Comparison of ENCODE assay signal across 1 cellular context in the genomic region with DNA sequence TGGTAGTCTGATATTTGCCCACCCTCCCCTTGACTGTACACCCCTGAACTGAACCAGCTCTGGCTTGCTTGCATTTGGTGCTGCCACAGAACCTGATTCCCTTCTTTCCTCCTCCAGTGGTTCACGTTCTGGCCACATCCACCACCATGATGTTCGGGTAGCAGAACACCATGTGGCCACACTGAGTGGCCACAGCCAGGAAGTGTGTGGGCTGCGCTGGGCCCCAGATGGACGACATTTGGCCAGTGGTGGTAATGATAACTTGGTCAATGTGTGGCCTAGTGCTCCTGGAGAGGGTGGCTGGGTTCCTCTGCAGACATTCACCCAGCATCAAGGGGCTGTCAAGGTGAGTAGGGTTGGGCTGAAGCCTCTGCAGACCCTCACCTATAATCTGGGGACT.
TF ChIP-seq lines count a peak whose summit lies in the region.

No MANE protein-coding gene starts in this region.

TF ChIP-seq in H1, 55 proteins besides CTCF, POLR2A, EP300 and RAD21:
- TF ChIP-seq, protein P1, sequence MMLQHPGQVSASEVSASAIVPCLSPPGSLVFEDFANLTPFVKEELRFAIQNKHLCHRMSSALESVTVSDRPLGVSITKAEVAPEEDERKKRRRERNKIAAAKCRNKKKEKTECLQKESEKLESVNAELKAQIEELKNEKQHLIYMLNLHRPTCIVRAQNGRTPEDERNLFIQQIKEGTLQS (IDR thresholded peaks at IDR 0.05; ENCODE audit: insufficient read depth, low read depth, low read length): no peak
- TF ChIP-seq TAF1 (IDR thresholded peaks at IDR 0.05; ENCODE audit: low read depth, low read length): no peak
- no peak for TF ChIP-seq KDM4A (IDR thresholded peaks at IDR 0.05; ENCODE audit: low read depth, low read length, severe bottlenecking)
- TF ChIP-seq PHF8 (conservative IDR thresholded peaks at IDR 0.05; ENCODE audit: low read depth, low read length): no peak
- no peak for TF ChIP-seq SUZ12 (IDR thresholded peaks at IDR 0.05; ENCODE audit: low read length)
- no peak for TF ChIP-seq CBX8 (IDR thresholded peaks at IDR 0.05; ENCODE audit: borderline replicate concordance, low read depth, low read length)
- no peak for TF ChIP-seq CEBPB (IDR thresholded peaks at IDR 0.05; ENCODE audit: low read depth, low read length)
- no peak for TF ChIP-seq RBBP5 (IDR thresholded peaks at IDR 0.05; ENCODE audit: borderline replicate concordance, low read depth, low read length)
- no peak for TF ChIP-seq CTBP2 (IDR thresholded peaks at IDR 0.05; ENCODE audit: borderline replicate concordance, insufficient read depth, insufficient read length, low read length)
TF ChIP-seq in H1: peak in this region for 0.
